20 cellular contexts compared by ENCODE assay signal in the genomic region with DNA sequence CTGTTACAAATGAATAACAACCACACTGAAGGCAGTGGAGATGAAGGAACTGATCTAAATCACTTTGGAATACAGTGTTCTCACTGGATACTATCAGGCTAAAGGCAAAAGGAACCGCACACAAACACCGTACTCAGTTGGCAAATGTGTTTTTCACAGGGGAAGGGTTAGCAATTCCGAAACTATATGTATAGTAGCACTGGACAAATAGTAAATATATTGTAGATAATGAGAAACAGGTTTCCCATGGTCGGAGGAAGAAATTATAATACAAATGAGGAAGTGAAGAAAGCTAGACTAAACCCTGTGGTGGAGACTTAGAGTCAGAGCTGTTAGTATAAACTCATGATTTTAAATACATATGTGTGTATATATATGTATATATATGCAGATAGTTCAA.
DNase-seq lines count a peak whose midpoint lies in the region; ATAC-seq and TF ChIP-seq lines count a peak whose summit lies in the region.
"Had no signal": no experiment of that assay in that cellular context is flagged by ENCODE, and none has a peak within 500 bp of the region (broad histone marks: within the 10 kb centered on the region; RNA-seq: fewer than 3 reads in every experiment).

No MANE protein-coding gene starts in this region.

- no peak overlapping the region for H3K27ac Mint-ChIP-seq in mesothelial cell of epicardium
- H3K27ac Mint-ChIP-seq: activated CD4-positive, alpha-beta T cell treated with anti-CD3 and anti-CD28 coated beads, Interleukin-2, amount 10 ng/mL, durations not matched to agents 24 days and 14 days had no signal

- H3K36me3 Mint-ChIP-seq in mesothelial cell of epicardium = no peaks in the 10 kb centered on the region

- H3K27me3 Mint-ChIP-seq in mesothelial cell of epicardium (ENCODE audit: low read depth) = peaks cover 6% of the 10 kb centered on the region
- H3K27me3 Mint-ChIP-seq: activated CD4-positive, alpha-beta T cell treated with anti-CD3 and anti-CD28 coated beads, Interleukin-2, amount 10 ng/mL, durations not matched to agents 24 days and 14 days had no signal

- ATAC-seq in GM18498 (IDR thresholded peaks at IDR 0.05; ENCODE audit: unreplicated experiment) = peak; percentile 68
- peak; percentile 57 for ATAC-seq in GM19324 (IDR thresholded peaks at IDR 0.05; ENCODE audit: low FRiP score, unreplicated experiment)
- ATAC-seq in HG02852 (IDR thresholded peaks at IDR 0.05; ENCODE audit: unreplicated experiment) = peak; percentile 79
- ATAC-seq in HG03565 (IDR thresholded peaks at IDR 0.05; ENCODE audit: unreplicated experiment) = peak; percentile 71
- ATAC-seq: Panc1, pancreas had no signal

- peaks cover 8% of the 10 kb centered on the region for H3K9me3 Mint-ChIP-seq in mesothelial cell of epicardium

- no peak overlapping the region for H3K4me3 Mint-ChIP-seq in mesothelial cell of epicardium
- H3K4me3 Mint-ChIP-seq: activated CD4-positive, alpha-beta T cell treated with anti-CD3 and anti-CD28 coated beads, Interleukin-2, amount 10 ng/mL, durations not matched to agents 24 days and 14 days had no signal

- DNase-seq in DMS79 (lab: John Stamatoyannopoulos, UW) (no peak), mesothelial cell of epicardium (ENCODE audit: low spot score in 2 of 2, unreplicated experiment in 2 of 2) (no peak), iPS-NIHi7 (ENCODE audit: extremely low spot score) (no peak)
- no peak for DNase-seq in activated CD4-positive, alpha-beta T cell treated with anti-CD3 and anti-CD28 coated beads for 4 hours
- DNase-seq: activated CD4-positive, alpha-beta T cell treated with anti-CD3 and anti-CD28 coated beads, Interleukin-2, amount 10 ng/mL, durations not matched to agents 24 days and 14 days; activated gamma-delta T cell treated with Interleukin-2 at 50 U/mL for 16 hours; DMS53; HCEC 1CT; islet precursor cell; NCI-H2029 treated with DMSO at 0.1 percent for 48 hours; NCI-H524 treated with DMSO at 0.1 percent for 48 hours; pancreas; sigmoid colon; SK-N-SH; stimulated activated CD4-positive, alpha-beta T cell treated with anti-CD3 and anti-CD28 coated beads, Interleukin-2, amount 100 ng/mL, for 24 hours had no signal

- TF ChIP-seq CTCF in mesothelial cell of epicardium (IDR thresholded peaks at IDR 0.05; ENCODE audit: unreplicated experiment) = no peak

- H3K4me1 Mint-ChIP-seq in mesothelial cell of epicardium = no peaks in the 10 kb centered on the region
- H3K4me1 Mint-ChIP-seq: activated CD4-positive, alpha-beta T cell treated with anti-CD3 and anti-CD28 coated beads, Interleukin-2, amount 10 ng/mL, durations not matched to agents 24 days and 14 days had no signal
